1 cellular context compared by ENCODE assay signal in the genomic region with DNA sequence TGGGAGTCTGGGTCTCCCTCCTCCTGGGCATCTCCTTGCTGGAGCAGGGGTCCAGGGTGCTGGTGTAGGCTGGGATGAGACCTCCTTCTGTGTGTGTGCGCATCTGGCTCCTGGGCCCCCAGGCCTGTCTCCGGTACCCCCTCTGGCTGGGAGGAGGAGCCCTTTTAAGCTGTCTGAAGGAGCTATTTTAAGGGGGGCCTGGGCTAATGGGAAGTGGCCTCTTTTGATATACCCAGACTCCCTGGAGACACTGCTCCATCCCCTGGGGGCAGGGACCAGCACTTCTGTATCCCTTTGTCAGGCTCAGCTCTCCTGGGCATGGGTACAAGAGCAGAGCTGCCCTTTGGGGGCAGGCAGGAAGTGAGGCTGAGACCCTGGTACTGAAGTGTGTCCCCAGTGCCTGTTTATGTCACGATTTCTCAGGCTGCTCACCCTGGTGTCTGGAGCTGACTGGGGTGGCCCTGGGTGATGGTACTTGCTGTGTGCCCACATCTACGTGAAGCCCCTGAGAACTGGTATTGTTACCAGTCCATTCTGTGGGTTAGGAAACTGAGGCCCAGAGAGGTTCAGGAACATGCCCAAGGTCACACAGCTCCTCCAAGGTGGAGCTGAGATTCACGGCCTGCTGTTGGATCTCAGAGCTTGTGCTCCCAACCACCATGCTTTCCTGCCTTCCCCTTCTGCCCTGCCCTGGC.
TF ChIP-seq lines count a peak whose summit lies in the region.

No MANE protein-coding gene starts in this region.

TF ChIP-seq in GM12878, 131 proteins besides CTCF, POLR2A, EP300 and RAD21 (continued from another document):
- TF ChIP-seq SMAD1 (IDR thresholded peaks at IDR 0.05; ENCODE audit: low read depth, partially characterized antibody) (no peak), SMARCA5 (IDR thresholded peaks at IDR 0.05) (peak; percentile 78), FOXM1 (IDR thresholded peaks at IDR 0.05; ENCODE audit: low read depth, low read length) (no peak), WRNIP1 (IDR thresholded peaks at IDR 0.05; ENCODE audit: borderline replicate concordance, low read depth, low read length) (no peak), SMC3 (IDR thresholded peaks at IDR 0.05; ENCODE audit: borderline replicate concordance, low read length) (no peak), KAT2A (conservative IDR thresholded peaks at IDR 0.05; ENCODE audit: control insufficient read depth, low read depth, low read length) (no peak), IRF4 (IDR thresholded peaks at IDR 0.05; ENCODE audit: low read depth, low read length) (no peak)
- TF ChIP-seq, protein P1, sequence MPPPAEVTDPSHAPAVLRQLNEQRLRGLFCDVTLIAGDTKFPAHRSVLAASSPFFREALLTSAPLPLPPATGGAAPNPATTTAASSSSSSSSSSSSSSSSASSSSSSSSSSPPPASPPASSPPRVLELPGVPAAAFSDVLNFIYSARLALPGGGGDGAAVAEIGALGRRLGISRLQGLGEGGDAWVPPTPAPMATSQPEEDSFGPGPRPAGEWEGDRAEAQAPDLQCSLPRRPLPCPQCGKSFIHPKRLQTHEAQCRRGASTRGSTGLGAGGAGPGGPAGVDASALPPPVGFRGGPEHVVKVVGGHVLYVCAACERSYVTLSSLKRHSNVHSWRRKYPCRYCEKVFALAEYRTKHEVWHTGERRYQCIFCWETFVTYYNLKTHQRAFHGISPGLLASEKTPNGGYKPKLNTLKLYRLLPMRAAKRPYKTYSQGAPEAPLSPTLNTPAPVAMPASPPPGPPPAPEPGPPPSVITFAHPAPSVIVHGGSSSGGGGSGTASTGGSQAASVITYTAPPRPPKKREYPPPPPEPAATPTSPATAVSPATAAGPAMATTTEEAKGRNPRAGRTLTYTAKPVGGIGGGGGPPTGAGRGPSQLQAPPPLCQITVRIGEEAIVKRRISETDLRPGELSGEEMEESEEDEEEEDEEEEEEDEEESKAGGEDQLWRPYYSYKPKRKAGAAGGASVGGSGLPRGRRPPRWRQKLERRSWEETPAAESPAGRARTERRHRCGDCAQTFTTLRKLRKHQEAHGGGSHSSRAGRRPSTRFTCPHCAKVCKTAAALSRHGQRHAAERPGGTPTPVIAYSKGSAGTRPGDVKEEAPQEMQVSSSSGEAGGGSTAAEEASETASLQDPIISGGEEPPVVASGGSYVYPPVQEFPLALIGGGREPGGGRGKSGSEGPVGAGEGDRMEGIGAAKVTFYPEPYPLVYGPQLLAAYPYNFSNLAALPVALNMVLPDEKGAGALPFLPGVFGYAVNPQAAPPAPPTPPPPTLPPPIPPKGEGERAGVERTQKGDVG (CRISPR knock-in tag; IDR thresholded peaks at IDR 0.05): no peak
- TF ChIP-seq, protein P2, sequence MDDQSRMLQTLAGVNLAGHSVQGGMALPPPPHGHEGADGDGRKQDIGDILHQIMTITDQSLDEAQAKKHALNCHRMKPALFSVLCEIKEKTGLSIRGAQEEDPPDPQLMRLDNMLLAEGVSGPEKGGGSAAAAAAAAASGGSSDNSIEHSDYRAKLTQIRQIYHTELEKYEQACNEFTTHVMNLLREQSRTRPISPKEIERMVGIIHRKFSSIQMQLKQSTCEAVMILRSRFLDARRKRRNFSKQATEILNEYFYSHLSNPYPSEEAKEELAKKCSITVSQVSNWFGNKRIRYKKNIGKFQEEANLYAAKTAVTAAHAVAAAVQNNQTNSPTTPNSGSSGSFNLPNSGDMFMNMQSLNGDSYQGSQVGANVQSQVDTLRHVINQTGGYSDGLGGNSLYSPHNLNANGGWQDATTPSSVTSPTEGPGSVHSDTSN (IDR thresholded peaks at IDR 0.05; ENCODE audit: insufficient replicate concordance, low read depth, low read length): no peak
